ENCODE assay signal across 1 cellular context in the genomic region with DNA sequence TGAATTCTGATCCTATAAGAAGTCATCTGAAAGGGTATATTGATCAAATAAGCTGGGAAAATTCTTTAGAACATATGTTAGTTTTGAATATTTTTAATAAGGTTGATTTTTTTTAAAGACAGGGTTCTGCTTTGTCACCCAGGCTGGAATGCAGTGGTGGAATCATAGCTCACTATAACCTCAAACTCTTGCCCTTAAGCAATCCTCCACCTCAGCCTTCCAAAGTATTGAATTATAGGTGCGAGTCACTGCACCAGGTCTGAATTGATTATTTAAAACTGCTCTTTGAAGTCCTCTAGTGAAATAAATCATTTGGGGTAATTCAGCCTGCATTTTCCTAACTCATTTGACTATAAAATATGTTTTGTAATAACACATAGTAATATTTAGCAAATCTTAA.
TF ChIP-seq lines count a peak whose summit lies in the region.

No MANE protein-coding gene starts in this region.

TF ChIP-seq in GM23338, 12 proteins besides CTCF, POLR2A, EP300 and RAD21 (continued from another document):
- no peak for TF ChIP-seq REST (IDR thresholded peaks at IDR 0.05; ENCODE audit: unreplicated experiment)
- TF ChIP-seq STAT1 (IDR thresholded peaks at IDR 0.05; ENCODE audit: unreplicated experiment), result no peak
- no peak for TF ChIP-seq ZNF331 (CRISPR knock-in tag; IDR thresholded peaks at IDR 0.05; ENCODE audit: low read depth)
- TF ChIP-seq, protein P1, sequence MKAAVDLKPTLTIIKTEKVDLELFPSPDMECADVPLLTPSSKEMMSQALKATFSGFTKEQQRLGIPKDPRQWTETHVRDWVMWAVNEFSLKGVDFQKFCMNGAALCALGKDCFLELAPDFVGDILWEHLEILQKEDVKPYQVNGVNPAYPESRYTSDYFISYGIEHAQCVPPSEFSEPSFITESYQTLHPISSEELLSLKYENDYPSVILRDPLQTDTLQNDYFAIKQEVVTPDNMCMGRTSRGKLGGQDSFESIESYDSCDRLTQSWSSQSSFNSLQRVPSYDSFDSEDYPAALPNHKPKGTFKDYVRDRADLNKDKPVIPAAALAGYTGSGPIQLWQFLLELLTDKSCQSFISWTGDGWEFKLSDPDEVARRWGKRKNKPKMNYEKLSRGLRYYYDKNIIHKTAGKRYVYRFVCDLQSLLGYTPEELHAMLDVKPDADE (IDR thresholded peaks at IDR 0.05), result no peak
- TF ChIP-seq EZH2 (IDR thresholded peaks at IDR 0.05; ENCODE audit: low read depth, unreplicated experiment), result no peak
- no peak for TF ChIP-seq EZH2phosphoT487 (IDR thresholded peaks at IDR 0.05; ENCODE audit: unreplicated experiment)
- TF ChIP-seq JUNB (IDR thresholded peaks at IDR 0.05; ENCODE audit: unreplicated experiment), result no peak
- no peak for TF ChIP-seq POLR2AphosphoS5 (IDR thresholded peaks at IDR 0.05; ENCODE audit: low read depth)
- no peak for TF ChIP-seq ZNF114 (CRISPR knock-in tag; IDR thresholded peaks at IDR 0.05)
- no peak for TF ChIP-seq NANOG (IDR thresholded peaks at IDR 0.05; ENCODE audit: borderline replicate concordance)
- TF ChIP-seq CREB1 (CRISPR knock-in tag; IDR thresholded peaks at IDR 0.05; ENCODE audit: low read depth), result no peak
